Comparison of ENCODE assay signal across 8 cellular contexts in the genomic region with DNA sequence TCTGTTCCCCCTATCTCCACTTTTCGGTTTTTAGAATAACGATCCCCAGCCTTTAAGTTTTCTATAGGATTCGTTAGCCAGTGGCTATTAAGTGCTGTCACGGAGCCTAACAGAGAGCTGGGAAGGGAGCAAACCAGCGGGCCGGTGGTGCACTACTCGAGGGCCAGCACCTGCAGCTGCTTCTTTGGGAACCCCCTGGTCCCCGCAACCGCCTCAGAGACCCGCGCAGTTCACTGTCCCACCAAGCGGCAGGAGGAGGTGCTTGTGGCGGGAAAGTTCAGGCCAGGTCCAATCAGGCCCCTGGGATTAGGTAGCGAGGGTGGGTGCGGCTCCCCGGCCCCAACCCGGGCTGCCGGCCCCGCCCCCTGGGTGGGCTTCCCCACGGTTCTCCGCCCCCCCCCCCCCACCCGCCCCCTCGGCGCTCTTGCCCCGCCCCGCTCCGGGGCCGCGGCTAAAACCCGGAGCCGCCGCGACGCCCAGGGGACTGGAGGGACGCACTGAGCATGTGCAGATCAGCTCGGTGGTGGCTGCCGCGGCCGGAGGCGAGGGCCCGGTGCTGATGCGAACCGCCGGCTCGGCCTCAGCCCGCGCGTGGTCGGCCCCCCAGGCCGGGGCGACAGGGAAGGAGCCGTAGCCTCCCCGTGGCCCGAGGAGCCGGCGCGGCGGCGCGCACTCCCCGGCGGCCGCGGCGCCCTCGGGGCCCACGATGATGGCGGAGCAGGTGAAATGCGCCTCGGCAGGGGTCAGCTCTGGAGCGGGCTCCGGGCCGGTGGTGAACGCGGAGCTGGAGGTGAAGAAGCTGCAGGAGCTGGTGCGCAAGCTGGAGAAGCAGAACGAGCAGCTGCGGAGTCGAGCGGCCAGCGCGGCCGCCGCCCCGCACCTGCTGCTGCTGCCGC. TPM values are rescaled to one million over a fixed set of nuclear protein-coding genes. Genes with fewer than 3 reads are reported as not detected.
DNase-seq lines count a peak whose midpoint lies in the region; ATAC-seq and TF ChIP-seq lines count a peak whose summit lies in the region.

TSS of gene SLAIN1 (plus strand) at position 480 of the 896 bp plus-strand sequence. CDS start at position 707, 227 bp downstream.

- H3K4me3 Mint-ChIP-seq in glutamatergic neuron (ENCODE audit: unreplicated experiment), result peak within 1 kb of the TSS; percentile 86

- peaks cover 12% of the 10 kb centered on the region for H3K9me3 Mint-ChIP-seq in glutamatergic neuron (ENCODE audit: unreplicated experiment)

- peaks cover 29% of the 10 kb centered on the region for H3K4me1 Mint-ChIP-seq in glutamatergic neuron (ENCODE audit: low read depth, unreplicated experiment)

- H3K4me3 ChIP-seq in LNCaP clone FGC (ENCODE audit: low read depth, low read length) (peak within 1 kb of the TSS; percentile 74), thoracic aorta (peak within 1 kb of the TSS; percentile 78)

- H3K36me3 ChIP-seq in thoracic aorta, result no peaks in the 10 kb centered on the region

- peak; percentile 43 for DNase-seq in DMS79 (lab: John Stamatoyannopoulos, UW)
- DNase-seq in LNCaP clone FGC (ENCODE audit: low read depth), result no peak
- peak; percentile 31 for DNase-seq in SIG-M5 (lab: John Stamatoyannopoulos, UW)
- peak; percentile 93 for DNase-seq in activated effector memory CD4-positive, alpha-beta T cell treated with anti-CD3 and anti-CD28 coated beads, Interleukin-2, amount 50 U/mL, for 16 hours
- peak; percentile 92 for DNase-seq in glutamatergic neuron
- no peak for DNase-seq in omental fat pad (ENCODE audit: low spot score)
- peak; percentile 21 for DNase-seq in thoracic aorta (ENCODE audit: low spot score)

- H3K36me3 Mint-ChIP-seq in glutamatergic neuron (ENCODE audit: unreplicated experiment), result no peaks in the 10 kb centered on the region

- ATAC-seq in GM21737 (IDR thresholded peaks at IDR 0.05; ENCODE audit: unreplicated experiment), result peak; percentile 73
- ATAC-seq in omental fat pad (ENCODE audit: low FRiP score), result peak; percentile 92
- peak; percentile 82 for ATAC-seq in thoracic aorta (ENCODE audit: insufficient number of reproducible peaks, low FRiP score, low read depth)

- peaks cover 7% of the 10 kb centered on the region for H3K27me3 Mint-ChIP-seq in glutamatergic neuron (ENCODE audit: unreplicated experiment)

- H3K27ac Mint-ChIP-seq in glutamatergic neuron (ENCODE audit: unreplicated experiment), result peak within 1 kb of the TSS; percentile 97

- no peak for TF ChIP-seq CTCF in LNCaP clone FGC (IDR thresholded peaks at IDR 0.05; ENCODE audit: control insufficient read depth, extremely low read depth, insufficient read depth)
- TF ChIP-seq CTCF in glutamatergic neuron (IDR thresholded peaks at IDR 0.05; ENCODE audit: partially characterized antibody, unreplicated experiment), result no peak
- TF ChIP-seq CTCF in omental fat pad (IDR thresholded peaks at IDR 0.05), result no peak
- TF ChIP-seq CTCF in thoracic aorta (IDR thresholded peaks at IDR 0.05), result no peak

- H3K9me3 ChIP-seq in thoracic aorta, result no peaks in the 10 kb centered on the region

- no peaks in the 10 kb centered on the region for H3K27me3 ChIP-seq in thoracic aorta (replicated peaks; ENCODE audit: insufficient read depth)

- peak within 1 kb of the TSS; percentile 57 to 81 for H3K27ac ChIP-seq in thoracic aorta

- peaks cover 11 to 20% of the 10 kb centered on the region in 2 donors for H3K4me1 ChIP-seq in thoracic aorta (ENCODE audit: control insufficient read depth in 1 of 2, low read depth in 2 of 2)

RNA-seq across cellular contexts. Expression of gene SLAIN1, which starts in this region (rescaled TPM):
- total RNA-seq in glutamatergic neuron (ENCODE audit: unreplicated experiment) (120 TPM), omental fat pad (1 to 10 TPM; 1.3 to 9.8 (median 4.9) TPM), thoracic aorta (10 to 100 TPM; 10.5 to 12.9 TPM)

Comparison
In these comparisons a context has a peak if more than half of its experiments do, and no peak if none do; other contexts are left out.
1. DNase-seq: peak in DMS79 (single experiment), SIG-M5 (single experiment), activated effector memory CD4-positive, alpha-beta T cell treated with anti-CD3 and anti-CD28 coated beads, Interleukin-2, amount 50 U/mL, for 16 hours (single experiment), glutamatergic neuron (single experiment) and thoracic aorta (single experiment); none in LNCaP clone FGC (single experiment) and omental fat pad (single experiment).
2. Peak in every context shown above with its lines, with median percentiles within 50 percentile points of each other: ATAC-seq.